Comparison of ENCODE assay signal across 8 cellular contexts in the genomic region with DNA sequence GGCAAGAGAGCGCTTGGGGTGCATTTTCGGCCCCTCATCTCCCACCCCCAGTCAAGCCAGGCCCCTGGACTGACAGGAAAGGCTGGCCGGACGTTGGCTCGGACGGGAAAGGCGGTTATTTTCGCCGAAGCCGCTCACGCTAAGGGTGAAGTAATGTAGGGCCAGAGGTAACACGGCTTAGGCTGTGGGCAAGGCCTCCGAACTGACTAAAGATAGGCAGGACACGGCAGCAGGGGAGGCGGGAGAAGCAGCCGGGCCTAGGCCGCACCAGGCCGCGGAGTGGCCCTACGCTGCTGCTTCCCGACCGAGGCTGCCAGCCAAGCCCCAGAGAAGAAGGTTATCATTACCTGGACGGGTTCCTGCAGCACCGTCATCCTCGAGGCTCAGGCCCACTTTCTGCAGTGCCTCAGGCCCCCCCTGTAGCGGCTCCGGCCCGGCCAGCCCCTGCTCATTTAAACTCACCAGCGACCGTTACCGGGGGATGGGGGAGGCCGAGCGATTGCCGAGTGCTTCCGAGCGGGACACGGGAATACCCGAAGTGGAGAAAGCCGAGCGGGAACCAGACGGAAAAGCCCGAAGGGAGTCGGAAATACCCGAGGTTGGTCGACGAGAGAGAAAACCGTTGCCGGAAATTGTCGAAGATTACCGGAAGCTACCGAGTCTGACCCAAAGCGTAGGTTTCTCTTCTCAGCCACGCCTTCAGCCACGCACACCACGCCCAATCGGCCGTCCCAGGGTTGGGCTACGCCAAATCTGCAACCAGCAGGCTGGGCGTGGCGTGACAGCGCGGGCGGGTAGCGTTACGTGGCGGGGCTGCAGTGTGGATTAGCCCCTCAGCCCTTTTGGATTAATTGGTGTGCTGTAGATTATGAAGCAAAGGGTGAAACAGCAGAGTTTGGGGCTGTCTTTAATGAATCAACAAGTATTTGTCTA. TPM values are rescaled to one million over a fixed set of nuclear protein-coding genes. Genes with fewer than 3 reads are reported as not detected.
DNase-seq lines count a peak whose midpoint lies in the region; ATAC-seq, FAIRE-seq and TF ChIP-seq lines count a peak whose summit lies in the region.

A gene with protein sequence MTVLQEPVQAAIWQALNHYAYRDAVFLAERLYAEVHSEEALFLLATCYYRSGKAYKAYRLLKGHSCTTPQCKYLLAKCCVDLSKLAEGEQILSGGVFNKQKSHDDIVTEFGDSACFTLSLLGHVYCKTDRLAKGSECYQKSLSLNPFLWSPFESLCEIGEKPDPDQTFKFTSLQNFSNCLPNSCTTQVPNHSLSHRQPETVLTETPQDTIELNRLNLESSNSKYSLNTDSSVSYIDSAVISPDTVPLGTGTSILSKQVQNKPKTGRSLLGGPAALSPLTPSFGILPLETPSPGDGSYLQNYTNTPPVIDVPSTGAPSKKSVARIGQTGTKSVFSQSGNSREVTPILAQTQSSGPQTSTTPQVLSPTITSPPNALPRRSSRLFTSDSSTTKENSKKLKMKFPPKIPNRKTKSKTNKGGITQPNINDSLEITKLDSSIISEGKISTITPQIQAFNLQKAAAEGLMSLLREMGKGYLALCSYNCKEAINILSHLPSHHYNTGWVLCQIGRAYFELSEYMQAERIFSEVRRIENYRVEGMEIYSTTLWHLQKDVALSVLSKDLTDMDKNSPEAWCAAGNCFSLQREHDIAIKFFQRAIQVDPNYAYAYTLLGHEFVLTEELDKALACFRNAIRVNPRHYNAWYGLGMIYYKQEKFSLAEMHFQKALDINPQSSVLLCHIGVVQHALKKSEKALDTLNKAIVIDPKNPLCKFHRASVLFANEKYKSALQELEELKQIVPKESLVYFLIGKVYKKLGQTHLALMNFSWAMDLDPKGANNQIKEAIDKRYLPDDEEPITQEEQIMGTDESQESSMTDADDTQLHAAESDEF (minus strand): TSS at position 497 of the 933 bp plus-strand sequence. CDS start 123 bp downstream, at position 374.

- DNase-seq in NCI-H1930 (lab: John Stamatoyannopoulos, UW) (peak; percentile 98 to 99), ascending aorta (ENCODE audit: low spot score in 2 of 2) (peak; percentile 95 to 100), right atrium auricular region (ENCODE audit: low spot score) (peak; percentile 98), psoas muscle (peak; percentile 98 to 99), urothelium cell line (ENCODE audit: low spot score) (peak; percentile 99)
- peak; percentile 99 for DNase-seq in T-helper 2 cell treated with Interferon-gamma antibody and Interleukin-4, amounts not matched to agents 5 μg/mL and 100 μg/mL, for 36 hours (ENCODE audit: low spot score)

- peak; percentile 89 for ATAC-seq in GM18502 (IDR thresholded peaks at IDR 0.05; ENCODE audit: poor library complexity, unreplicated experiment)
- peak; percentile 95 for ATAC-seq in HG02970 (IDR thresholded peaks at IDR 0.05; ENCODE audit: low FRiP score, unreplicated experiment)
- peak; percentile 95 to 97 (median 95) for ATAC-seq in psoas muscle

- intact Hi-C loops in ascending aorta (cut with DNase I) = loop anchor here (1.0 kb wide), 1 partner anchor 36 kb away; no protein-coding TSS in a partner anchor
- intact Hi-C loops in psoas muscle (cut with DNase I) = loop anchor here in 1 of 2 donors (5.0 kb wide), 1 partner anchor 133 kb away; the partner anchor contains the start of gene EFCAB13

- H3K9me3 ChIP-seq in ascending aorta (no peaks in the 10 kb centered on the region), right atrium auricular region (no peaks in the 10 kb centered on the region), psoas muscle (no peaks in the 10 kb centered on the region)

- H3K9me3 Mint-ChIP-seq in T-helper 2 cell treated with Interferon-gamma antibody and Interleukin-4, amounts not matched to agents 5 μg/mL and 100 μg/mL, for 36 hours = no peaks in the 10 kb centered on the region

- H3K36me3 ChIP-seq in ascending aorta (no peaks in the 10 kb centered on the region), right atrium auricular region (no peaks in the 10 kb centered on the region), psoas muscle (ENCODE audit: insufficient read depth in 1 of 2, low read depth in 1 of 2) (no peaks in the 10 kb centered on the region)

- peak within 1 kb of the TSS; percentile 92 for H3K27ac Mint-ChIP-seq in T-helper 2 cell treated with Interferon-gamma antibody and Interleukin-4, amounts not matched to agents 5 μg/mL and 100 μg/mL, for 36 hours

- no peak for TF ChIP-seq CTCF in ascending aorta (IDR thresholded peaks at IDR 0.05)
- no peak for TF ChIP-seq CTCF in right atrium auricular region (IDR thresholded peaks at IDR 0.05)
- TF ChIP-seq CTCF in psoas muscle (IDR thresholded peaks at IDR 0.05) = no peak

- H3K36me3 Mint-ChIP-seq in T-helper 2 cell treated with Interferon-gamma antibody and Interleukin-4, amounts not matched to agents 5 μg/mL and 100 μg/mL, for 36 hours (ENCODE audit: low read depth) = peaks cover 7% of the 10 kb centered on the region

- H3K4me1 Mint-ChIP-seq in T-helper 2 cell treated with Interferon-gamma antibody and Interleukin-4, amounts not matched to agents 5 μg/mL and 100 μg/mL, for 36 hours (ENCODE audit: low read depth) = peaks cover 41% of the 10 kb centered on the region

- H3K4me3 ChIP-seq in ascending aorta (peak within 1 kb of the TSS; percentile 92 to 96), right atrium auricular region (peak within 1 kb of the TSS; percentile 80 to 83), psoas muscle (peak within 1 kb of the TSS; percentile 72)

- peak within 1 kb of the TSS; percentile 95 for H3K4me3 Mint-ChIP-seq in T-helper 2 cell treated with Interferon-gamma antibody and Interleukin-4, amounts not matched to agents 5 μg/mL and 100 μg/mL, for 36 hours

- no peaks in the 10 kb centered on the region for H3K27me3 Mint-ChIP-seq in T-helper 2 cell treated with Interferon-gamma antibody and Interleukin-4, amounts not matched to agents 5 μg/mL and 100 μg/mL, for 36 hours (ENCODE audit: low read depth)

- H3K27me3 ChIP-seq in ascending aorta = no peaks in the 10 kb centered on the region
- H3K27me3 ChIP-seq in right atrium auricular region = no peaks in the 10 kb centered on the region
- H3K27me3 ChIP-seq in psoas muscle (ENCODE audit: insufficient read depth in 3 of 3, low read length in 2 of 3) = no peaks in the 10 kb centered on the region

- peaks cover 10 to 13% of the 10 kb centered on the region in 2 donors for H3K4me1 ChIP-seq in ascending aorta
- peaks cover 0 to 39% of the 10 kb centered on the region in 2 donors for H3K4me1 ChIP-seq in right atrium auricular region
- H3K4me1 ChIP-seq in psoas muscle = peaks cover 27% of the 10 kb centered on the region

- H3K27ac ChIP-seq in ascending aorta (peak within 1 kb of the TSS; percentile 95), right atrium auricular region (peak within 1 kb of the TSS; percentile 98 to 99), psoas muscle (peak within 1 kb of the TSS; percentile 94)

- FAIRE-seq in urothelium cell line (lab: Jason Lieb, UNC) = peak; percentile 100

- WGBS in psoas muscle, 3 donors = 0 to 1% (median 0%) methylated on average over 61 to 66 of the region's 66 CpGs

RNA-seq across cellular contexts. Expression of the gene that starts here (rescaled TPM):
- total RNA-seq in ascending aorta = 112 TPM
- 10 to 100 TPM; 39.3 to 46.6 TPM for total RNA-seq in right atrium auricular region
- total RNA-seq in psoas muscle = 10 to 100 TPM; 72.5 to 78.4 (median 74.9) TPM
- polyA plus RNA-seq in psoas muscle = 10 to 100 TPM; 25.5 to 89.2 (median 37.9) TPM

Comparison
In these comparisons a context has a peak if more than half of its experiments do, and no peak if none do; other contexts are left out.
1. Peak in every context shown above with its lines: DNase-seq, ATAC-seq, H3K4me3 ChIP-seq and H3K27ac ChIP-seq.